ENCODE assay signal across 13 cellular contexts in the genomic region with DNA sequence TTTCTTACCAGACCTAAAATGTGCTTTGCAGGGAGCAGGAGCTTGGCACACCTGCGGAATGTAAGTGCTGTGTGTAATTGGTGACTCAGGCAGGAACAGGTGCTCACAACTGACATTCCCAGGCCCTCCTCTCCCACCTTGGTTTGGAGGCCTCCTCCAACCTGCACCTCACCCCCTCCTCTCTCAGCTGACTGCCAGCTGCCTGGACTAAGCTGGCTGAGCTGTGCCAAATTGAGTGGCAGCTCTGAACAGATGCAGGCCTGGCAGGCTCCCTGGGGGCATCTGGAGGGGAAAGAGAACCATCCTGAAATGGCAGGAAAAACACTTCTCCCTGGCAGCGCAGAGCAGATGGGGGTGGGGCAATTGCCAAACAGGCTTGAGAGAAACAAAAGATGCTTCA.
DNase-seq lines count a peak whose midpoint lies in the region; ATAC-seq and TF ChIP-seq lines count a peak whose summit lies in the region.
"Had no signal": no experiment of that assay in that cellular context is flagged by ENCODE, and none has a peak within 500 bp of the region (broad histone marks: within the 10 kb centered on the region; RNA-seq: fewer than 3 reads in every experiment).

No MANE protein-coding gene starts in this region.

- H3K27ac ChIP-seq in PC-3 (ENCODE audit: low read length) (no peak overlapping the region), left ventricle myocardium inferior (replicated peaks) (peak overlapping the region; percentile 50)
- H3K27ac ChIP-seq: ovary had no signal

- H3K36me3 ChIP-seq in PC-3 (ENCODE audit: low read depth, low read length) (no peaks in the 10 kb centered on the region), left ventricle myocardium inferior (no peaks in the 10 kb centered on the region)
- H3K36me3 ChIP-seq: ovary had no signal

- H3K9ac ChIP-seq in PC-3 (ENCODE audit: low read length) = no peak overlapping the region

- H3K27me3 ChIP-seq in PC-3 (ENCODE audit: low read length) (peaks cover 81% of the 10 kb centered on the region), left ventricle myocardium inferior (ENCODE audit: low read depth) (no peaks in the 10 kb centered on the region)
- H3K27me3 ChIP-seq: ovary had no signal

- H3K9me3 ChIP-seq in PC-3 (ENCODE audit: low read length) (no peaks in the 10 kb centered on the region), left ventricle myocardium inferior (replicated peaks) (no peaks in the 10 kb centered on the region)
- H3K9me3 ChIP-seq: ovary had no signal

- POLR2A ChIA-PET in PC-3 (lab: Charles Lee; ENCODE audit: unreplicated experiment) = no interaction called here

- no TSS peak for BruUV-seq in PC-3 (replicated peaks; lab: Mats Ljungman, UMichigan)

- intact Hi-C loops in PC-3 (cut with micrococcal nuclease) (no loop called here), left ventricle myocardium inferior (cut with micrococcal nuclease) (no loop called here)

- no peak overlapping the region for H3K4me2 ChIP-seq in PC-3 (ENCODE audit: low read length)

- H3K79me2 ChIP-seq in PC-3 (ENCODE audit: low read length) = no peaks in the 10 kb centered on the region

- ATAC-seq in PC-3 (no peak), HG03095 (IDR thresholded peaks at IDR 0.05; ENCODE audit: unreplicated experiment) (no peak), GM21381 (IDR thresholded peaks at IDR 0.05; ENCODE audit: unreplicated experiment) (no peak)

- DNase-seq in COR-L47 (lab: John Stamatoyannopoulos, UW) (peak; percentile 19), NCI-H187 (lab: John Stamatoyannopoulos, UW) (peak; percentile 11 to 14), PC-3 (peak; percentile 55), left ventricle myocardium inferior (no peak), DMS79 treated with DMSO at 0.1 percent for 48 hours (lab: John Stamatoyannopoulos, UW) (no peak)
- DNase-seq in stimulated activated naive CD4-positive, alpha-beta T cell treated with Interleukin-2 at 50 U/mL for 16 hours (lab: John Stamatoyannopoulos, UW) = no peak
- DNase-seq: activated effector memory CD4-positive, alpha-beta T cell treated with Interleukin-2 at 50 U/mL for 16 hours; Karpas-422; mesenchymal stem cell; ovary; stimulated activated CD4-positive, alpha-beta T cell treated with anti-CD3 and anti-CD28 coated beads, Interleukin-4, amount 100 ng/mL, for 24 hours had no signal

- CTCF ChIA-PET in PC-3 (lab: Charles Lee) = interaction anchor here (0.6 kb wide), 1 partner anchor 60 kb away, joined by 11 read pairs; no protein-coding TSS in a partner anchor

- no peak for TF ChIP-seq CTCF in PC-3 (conservative IDR thresholded peaks at IDR 0.05; ENCODE audit: low read depth, low read length)
- TF ChIP-seq CTCF in left ventricle myocardium inferior (IDR thresholded peaks at IDR 0.05; ENCODE audit: borderline replicate concordance) = no peak

- H4K20me1 ChIP-seq in PC-3 (ENCODE audit: low read length) = no peaks in the 10 kb centered on the region

- H2AFZ ChIP-seq in PC-3 (ENCODE audit: low read length) = no peak overlapping the region

- H3K4me3 ChIP-seq in PC-3 (ENCODE audit: low read length) (no peak overlapping the region), left ventricle myocardium inferior (no peak overlapping the region)
- H3K4me3 ChIP-seq: ovary had no signal

- H3K9me2 ChIP-seq in PC-3 (replicated peaks; ENCODE audit: low read length) = no peaks in the 10 kb centered on the region

- no peaks in the 10 kb centered on the region for H3F3A ChIP-seq in PC-3 (ENCODE audit: low read length, unreplicated experiment)

- no peaks in the 10 kb centered on the region for H3K4me1 ChIP-seq in PC-3 (ENCODE audit: insufficient read depth, low read length)
- peaks cover 22% of the 10 kb centered on the region for H3K4me1 ChIP-seq in left ventricle myocardium inferior

Comparison
In these comparisons a context has a peak if more than half of its experiments do, and no peak if none do; other contexts are left out.
1. DNase-seq: peak in COR-L47 (single experiment), NCI-H187 (2 of 2) and PC-3 (single experiment); none in left ventricle myocardium inferior (single experiment), stimulated activated naive CD4-positive, alpha-beta T cell treated with Interleukin-2 at 50 U/mL for 16 hours (single experiment) and DMS79 treated with DMSO at 0.1 percent for 48 hours (single experiment).